In genomic region chr3:32964781-32965180, GRCh38 we compare ENCODE assay signal across 3 cellular contexts. TPM values are rescaled to one million over a fixed set of nuclear protein-coding genes. Genes with fewer than 3 reads are reported as not detected.
"Had no signal": no experiment of that assay in that cellular context is flagged by ENCODE, and none has a peak within 500 bp of the region (broad histone marks: within the 10 kb centered on the region; RNA-seq: fewer than 3 reads in every experiment).

No MANE protein-coding gene starts in this region.

RNA-seq across cellular contexts. Expression of gene CCR4, which starts 13.3 kb away (rescaled TPM):
- total RNA-seq: mammary epithelial cell, occipital lobe, osteocyte had no signal
